Comparison of ENCODE assay signal across 1 cellular context in genomic region chr3:129120254-129121004, GRCh38.
TF ChIP-seq lines count a peak whose summit lies in the region.

No MANE protein-coding gene starts in this region.

TF ChIP-seq in HepG2, 621 proteins besides CTCF, POLR2A, EP300 and RAD21 (continued from another document and continues in another):
- no peak for TF ChIP-seq NFAT5 (CRISPR knock-in tag; IDR thresholded peaks at IDR 0.05)
- TF ChIP-seq ZNF772 (CRISPR knock-in tag; IDR thresholded peaks at IDR 0.05): no peak
- peak; percentile 32; the same call in 1 of the 2 replicates for TF ChIP-seq GATAD2A (CRISPR knock-in tag; IDR thresholded peaks at IDR 0.05)
- no peak for TF ChIP-seq RFX3 (CRISPR knock-in tag; IDR thresholded peaks at IDR 0.05)
- TF ChIP-seq MBD4 (IDR thresholded peaks at IDR 0.05; ENCODE audit: borderline replicate concordance, low read length): no peak
- TF ChIP-seq ARNT (IDR thresholded peaks at IDR 0.05): no peak
- TF ChIP-seq ZNF430 (CRISPR knock-in tag; IDR thresholded peaks at IDR 0.05): no peak
- no peak for TF ChIP-seq SNAPC2 (CRISPR knock-in tag; IDR thresholded peaks at IDR 0.05)
- TF ChIP-seq MTF2 (CRISPR knock-in tag; IDR thresholded peaks at IDR 0.05; ENCODE audit: borderline replicate concordance): no peak
- TF ChIP-seq MYC (CRISPR knock-in tag; IDR thresholded peaks at IDR 0.05; ENCODE audit: borderline replicate concordance): no peak
- 0 out of 2 replicates have a peak, but pooled peaks have one; percentile 14 for TF ChIP-seq CREM (IDR thresholded peaks at IDR 0.05)
- no peak for TF ChIP-seq CREM (CRISPR knock-in tag; IDR thresholded peaks at IDR 0.05)
- TF ChIP-seq MAF1 (CRISPR knock-in tag; IDR thresholded peaks at IDR 0.05; ENCODE audit: borderline replicate concordance): no peak
- TF ChIP-seq ZNF766 (CRISPR knock-in tag; IDR thresholded peaks at IDR 0.05; ENCODE audit: borderline replicate concordance): no peak
- no peak for TF ChIP-seq SNAI1 (CRISPR knock-in tag; IDR thresholded peaks at IDR 0.05; ENCODE audit: borderline replicate concordance)
- no peak for TF ChIP-seq RELA (CRISPR knock-in tag; IDR thresholded peaks at IDR 0.05)
- TF ChIP-seq MLLT10 (CRISPR knock-in tag; IDR thresholded peaks at IDR 0.05): no peak
- TF ChIP-seq PHF21A (CRISPR knock-in tag; IDR thresholded peaks at IDR 0.05): peak; percentile 54
- TF ChIP-seq SRSF9 (IDR thresholded peaks at IDR 0.05; ENCODE audit: borderline replicate concordance, insufficient read depth, low read depth, low read length, poor library complexity, severe bottlenecking): no peak
- TF ChIP-seq THAP7 (CRISPR knock-in tag; IDR thresholded peaks at IDR 0.05): no peak
- TF ChIP-seq ESRRA (CRISPR knock-in tag; IDR thresholded peaks at IDR 0.05; ENCODE audit: low read depth): no peak
- no peak for TF ChIP-seq NRL (CRISPR knock-in tag; IDR thresholded peaks at IDR 0.05; ENCODE audit: borderline replicate concordance)
- no peak for TF ChIP-seq SETDB1 (CRISPR knock-in tag; IDR thresholded peaks at IDR 0.05; ENCODE audit: borderline replicate concordance)
- TF ChIP-seq GATAD1 (CRISPR knock-in tag; IDR thresholded peaks at IDR 0.05): no peak
- no peak for TF ChIP-seq ZNF563 (CRISPR knock-in tag; IDR thresholded peaks at IDR 0.05)
- TF ChIP-seq ZNF282 (IDR thresholded peaks at IDR 0.05; ENCODE audit: partially characterized antibody): no peak
- no peak for TF ChIP-seq TFE3 (CRISPR knock-in tag; IDR thresholded peaks at IDR 0.05)
- TF ChIP-seq NFE2 (CRISPR knock-in tag; IDR thresholded peaks at IDR 0.05): no peak
- TF ChIP-seq FOXA3 (CRISPR knock-in tag; IDR thresholded peaks at IDR 0.05): no peak; the same call in 1 of the 2 replicates
- no peak for TF ChIP-seq NR2F1 (CRISPR knock-in tag; IDR thresholded peaks at IDR 0.05)
- TF ChIP-seq FUBP1 (CRISPR knock-in tag; IDR thresholded peaks at IDR 0.05; ENCODE audit: borderline replicate concordance): no peak
- TF ChIP-seq ZNF614 (CRISPR knock-in tag; IDR thresholded peaks at IDR 0.05; ENCODE audit: borderline replicate concordance): 0 out of 2 replicates have a peak, but pooled peaks have one; percentile 19
- no peak for TF ChIP-seq SMC3 (IDR thresholded peaks at IDR 0.05; ENCODE audit: low read length)
- no peak for TF ChIP-seq KMT2B (CRISPR knock-in tag; IDR thresholded peaks at IDR 0.05)
- TF ChIP-seq SMAD3 (CRISPR knock-in tag; IDR thresholded peaks at IDR 0.05): no peak
- TF ChIP-seq ZNF577 (CRISPR knock-in tag; IDR thresholded peaks at IDR 0.05; ENCODE audit: borderline replicate concordance, low read depth): no peak
- TF ChIP-seq ZNF598 (CRISPR knock-in tag; IDR thresholded peaks at IDR 0.05; ENCODE audit: borderline replicate concordance): no peak
- TF ChIP-seq ZEB1 (IDR thresholded peaks at IDR 0.05; ENCODE audit: insufficient replicate concordance, low read depth): no peak
- no peak for TF ChIP-seq ZBTB8A (CRISPR knock-in tag; IDR thresholded peaks at IDR 0.05; ENCODE audit: borderline replicate concordance, low read depth)
- no peak for TF ChIP-seq NR0B2 (CRISPR knock-in tag; IDR thresholded peaks at IDR 0.05)
- TF ChIP-seq HNF1A (IDR thresholded peaks at IDR 0.05; ENCODE audit: low read depth): no peak
- TF ChIP-seq HNF1A (CRISPR knock-in tag; IDR thresholded peaks at IDR 0.05; ENCODE audit: borderline replicate concordance): no peak
- no peak for TF ChIP-seq NCOA5 (CRISPR knock-in tag; IDR thresholded peaks at IDR 0.05)
- no peak for TF ChIP-seq ZNF329 (CRISPR knock-in tag; IDR thresholded peaks at IDR 0.05; ENCODE audit: low read depth)
- no peak for TF ChIP-seq ZNF446 (CRISPR knock-in tag; IDR thresholded peaks at IDR 0.05)
- no peak for TF ChIP-seq DMAP1 (CRISPR knock-in tag; IDR thresholded peaks at IDR 0.05)
- TF ChIP-seq IKZF4 (CRISPR knock-in tag; IDR thresholded peaks at IDR 0.05; ENCODE audit: borderline replicate concordance, low read depth, not compliant biosample characterization): no peak
- peak; percentile 65; the same call in 1 of the 2 replicates for TF ChIP-seq MED1 (CRISPR knock-in tag; IDR thresholded peaks at IDR 0.05)
- no peak for TF ChIP-seq TFDP1 (CRISPR knock-in tag; IDR thresholded peaks at IDR 0.05; ENCODE audit: borderline replicate concordance)
- no peak for TF ChIP-seq ATF3 (CRISPR knock-in tag; IDR thresholded peaks at IDR 0.05)
- no peak; the same call in 1 of the 2 replicates for TF ChIP-seq ZNF816 (CRISPR knock-in tag; IDR thresholded peaks at IDR 0.05; ENCODE audit: borderline replicate concordance)
- TF ChIP-seq SALL1 (CRISPR knock-in tag; IDR thresholded peaks at IDR 0.05): peak; percentile 42; the same call in 1 of the 2 replicates
- TF ChIP-seq HHEX (CRISPR knock-in tag; IDR thresholded peaks at IDR 0.05): no peak
- no peak for TF ChIP-seq U2AF1 (optimal IDR thresholded peaks at IDR 0.05; ENCODE audit: low read depth, low read length)
- no peak for TF ChIP-seq KDM5A (IDR thresholded peaks at IDR 0.05; ENCODE audit: borderline replicate concordance, low read length)
